ENCODE assay signal across 8 cellular contexts in genomic region chr4:57037982-57038604, GRCh38. TPM values are rescaled to one million over a fixed set of nuclear protein-coding genes. Genes with fewer than 3 reads are reported as not detected.
DNase-seq lines count a peak whose midpoint lies in the region; ATAC-seq lines count a peak whose summit lies in the region.

No MANE protein-coding gene starts in this region.

- H3K23ac ChIP-seq in neuronal stem cell (ENCODE audit: low read depth, low read length, poor library complexity), result no peak overlapping the region

- ATAC-seq in HG03565 (IDR thresholded peaks at IDR 0.05; ENCODE audit: unreplicated experiment) (peak; percentile 44), HG03095 (IDR thresholded peaks at IDR 0.05; ENCODE audit: unreplicated experiment) (no peak)

- no peak overlapping the region for H3K9ac ChIP-seq in neuronal stem cell (ENCODE audit: low read depth, low read length, poor library complexity)

- H3K4me3 ChIP-seq in neuronal stem cell (ENCODE audit: low read length in 2 of 2), result no peak overlapping the region

- H4K91ac ChIP-seq in neuronal stem cell (ENCODE audit: low read depth, low read length, poor library complexity), result no peak overlapping the region

- no peak overlapping the region for H2BK15ac ChIP-seq in neuronal stem cell (ENCODE audit: low read length)

- whole genome bisulfite sequencing in neuronal stem cell (ENCODE audit: extremely low coverage in 2 of 2, insufficient read length in 2 of 2, insufficient replicate concordance in 1 of 2), 2 donors, result no CpG with 5 or more reads among the region's 15 CpGs

- peak overlapping the region; percentile 70 for H2AFZ ChIP-seq in neuronal stem cell (ENCODE audit: low read length)

- H3K27ac ChIP-seq in neuronal stem cell (replicated peaks; ENCODE audit: low read length), result no peak overlapping the region

- H2BK5ac ChIP-seq in neuronal stem cell (ENCODE audit: low read length), result no peak overlapping the region

- H3K27me3 ChIP-seq in neuronal stem cell (ENCODE audit: control insufficient read depth in 3 of 3, insufficient read depth in 3 of 3, low read depth in 1 of 3, low read length in 3 of 3), result no peaks in the 10 kb centered on the region

- H3K18ac ChIP-seq in neuronal stem cell (ENCODE audit: low read length), result no peak overlapping the region

- H3K9me3 ChIP-seq in neuronal stem cell (replicated peaks in 1 of 2; ENCODE audit: control insufficient read depth in 2 of 2, insufficient read depth in 1 of 2, low read depth in 1 of 2, low read length in 2 of 2), result no peaks in the 10 kb centered on the region

- no peaks in the 10 kb centered on the region for H3K4me1 ChIP-seq in neuronal stem cell (ENCODE audit: control insufficient read depth in 2 of 2, insufficient read depth in 1 of 2, low read depth in 1 of 2, low read length in 2 of 2)

- H2AK5ac ChIP-seq in neuronal stem cell (ENCODE audit: low read depth, low read length), result no peak overlapping the region

- no peak overlapping the region for H2BK120ac ChIP-seq in neuronal stem cell (ENCODE audit: low read depth, low read length)

- H2BK12ac ChIP-seq in neuronal stem cell (ENCODE audit: low read length), result no peak overlapping the region

- H3K36me3 ChIP-seq in neuronal stem cell (replicated peaks in 1 of 2; ENCODE audit: control insufficient read depth in 2 of 2, insufficient read depth in 2 of 2, low read length in 2 of 2), result peaks cover 0 to 4% of the 10 kb centered on the region in 2 donors

- peak; percentile 5 for DNase-seq in stimulated activated CD4-positive, alpha-beta T cell treated with anti-CD3 and anti-CD28 coated beads, Interleukin-12 subunit alpha, Interleukin-12 subunit beta, amount 100 ng/mL, for 4 hours
- no peak for DNase-seq in stimulated activated CD4-positive, alpha-beta T cell treated with anti-CD3 and anti-CD28 coated beads, Interleukin-4, amount 100 ng/mL, for 24 hours
- DNase-seq in SK-N-DZ (ENCODE audit: low spot score) (peak; percentile 37), fibroblast of peridontal ligament (ENCODE audit: extremely low read depth) (peak; percentile 53), neuronal stem cell (ENCODE audit: low spot score) (peak; percentile 44)
- DNase-seq in activated effector memory CD4-positive, alpha-beta T cell treated with anti-CD3 and anti-CD28 coated beads, Interleukin-2, amount 50 U/mL, for 16 hours, result no peak

- no peak overlapping the region for H3K14ac ChIP-seq in neuronal stem cell (ENCODE audit: low read length)

- H4K8ac ChIP-seq in neuronal stem cell (ENCODE audit: low read depth, low read length), result no peak overlapping the region

- no peak overlapping the region for H3K4me2 ChIP-seq in neuronal stem cell (ENCODE audit: insufficient read depth, low read length, poor library complexity, severe bottlenecking)

- no peaks in the 10 kb centered on the region for H3K79me1 ChIP-seq in neuronal stem cell (ENCODE audit: low read depth, low read length)

- no peak overlapping the region for H3K4ac ChIP-seq in neuronal stem cell (ENCODE audit: low read length)

RNA-seq across cellular contexts. Expression of gene POLR2B, which starts 59.4 kb away (rescaled TPM):
- 144 and 170 TPM in 2 replicates for polyA plus RNA-seq in SK-N-DZ (2014; cell fraction: cytosol; rRNA removed)
- polyA plus RNA-seq in SK-N-DZ (2014; cell fraction: nucleus; rRNA removed), result 174 and 208 TPM in 2 replicates
- 68.2 TPM for polyA plus RNA-seq in neuronal stem cell (2013, experiment 1 of 2)
- 67.7 TPM for polyA plus RNA-seq in neuronal stem cell (2013, experiment 2 of 2)

Comparison
In these comparisons a context has a peak if more than half of its experiments do, and no peak if none do; other contexts are left out.
1. DNase-seq: peak in stimulated activated CD4-positive, alpha-beta T cell treated with anti-CD3 and anti-CD28 coated beads, Interleukin-12 subunit alpha, Interleukin-12 subunit beta, amount 100 ng/mL, for 4 hours (single experiment), SK-N-DZ (single experiment), fibroblast of peridontal ligament (single experiment) and neuronal stem cell (single experiment); none in stimulated activated CD4-positive, alpha-beta T cell treated with anti-CD3 and anti-CD28 coated beads, Interleukin-4, amount 100 ng/mL, for 24 hours (single experiment) and activated effector memory CD4-positive, alpha-beta T cell treated with anti-CD3 and anti-CD28 coated beads, Interleukin-2, amount 50 U/mL, for 16 hours (single experiment).